In the genomic region with DNA sequence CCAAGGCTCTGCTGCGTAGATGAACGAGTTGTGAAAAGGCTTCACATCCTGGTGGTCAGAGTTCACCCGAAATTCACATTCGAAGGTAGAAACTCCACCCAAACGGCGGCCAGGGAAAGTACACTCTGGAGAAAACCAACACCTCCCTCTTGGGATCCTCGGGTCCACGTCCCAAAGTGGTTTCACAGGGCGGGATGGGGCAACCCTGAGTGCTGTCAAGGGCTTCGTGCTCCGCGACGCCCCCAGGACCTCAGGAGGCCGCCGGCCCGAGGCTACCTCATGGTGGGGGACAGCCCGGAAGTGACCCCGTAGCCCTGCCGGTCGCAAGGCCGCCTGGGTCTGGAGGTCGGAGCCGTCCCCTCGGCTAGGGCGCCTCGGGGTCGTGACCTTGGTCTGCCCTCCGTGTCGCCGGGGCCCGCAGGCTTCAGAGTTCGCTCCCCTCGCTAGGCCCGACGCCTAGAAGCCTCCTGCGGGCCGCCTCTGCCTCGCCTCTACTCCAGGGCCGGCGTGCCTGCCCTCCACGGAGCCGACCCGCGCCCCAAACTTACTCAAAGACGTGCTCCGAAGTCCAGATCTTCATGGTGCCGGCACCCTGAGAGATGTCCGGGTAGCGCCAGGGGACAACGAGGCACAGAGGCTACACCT, we compare ENCODE assay signal across 8 cellular contexts. TPM values are rescaled to one million over a fixed set of nuclear protein-coding genes. Genes with fewer than 3 reads are reported as not detected.
DNase-seq lines count a peak whose midpoint lies in the region; ATAC-seq, FAIRE-seq and TF ChIP-seq lines count a peak whose summit lies in the region.

A gene (minus strand): TSS at position 636 of the 645 bp plus-strand sequence. CDS start 56 bp downstream, at position 580.

- no peaks in the 10 kb centered on the region for H3K9me3 Mint-ChIP-seq in activated CD8-positive, alpha-beta memory T cell treated with anti-CD3 and anti-CD28 coated beads, Interleukin-2, amount 10 ng/mL, durations not matched to agents 7 days and 5 days (ENCODE audit: low read depth)
- no peaks in the 10 kb centered on the region for H3K9me3 Mint-ChIP-seq in astrocyte (ENCODE audit: unreplicated experiment)

- no peaks in the 10 kb centered on the region for H3K9me2 ChIP-seq in Loucy (replicated peaks; ENCODE audit: low read depth, low read length)

- H3K9ac ChIP-seq in Loucy (ENCODE audit: low read depth, low read length, poor library complexity, severe bottlenecking) (peak within 1 kb of the TSS; percentile 83), astrocyte (ENCODE audit: low read length) (peak within 1 kb of the TSS; percentile 81), skeletal muscle satellite cell (ENCODE audit: low read depth, low read length) (peak within 1 kb of the TSS; percentile 85)

- H3K27ac Mint-ChIP-seq in activated CD8-positive, alpha-beta memory T cell treated with anti-CD3 and anti-CD28 coated beads, Interleukin-2, amount 10 ng/mL, durations not matched to agents 7 days and 5 days = peak within 1 kb of the TSS; percentile 85
- H3K27ac Mint-ChIP-seq in astrocyte (ENCODE audit: unreplicated experiment) = peak within 1 kb of the TSS; percentile 21

- peak within 1 kb of the TSS; percentile 92 for H3K4me3 Mint-ChIP-seq in activated CD8-positive, alpha-beta memory T cell treated with anti-CD3 and anti-CD28 coated beads, Interleukin-2, amount 10 ng/mL, durations not matched to agents 7 days and 5 days
- H3K4me3 Mint-ChIP-seq in astrocyte (ENCODE audit: unreplicated experiment) = peak within 1 kb of the TSS; percentile 89

- H3K9me3 ChIP-seq in HAP-1 (no peaks in the 10 kb centered on the region), Loucy (ENCODE audit: insufficient read depth, low read depth, low read length) (no peaks in the 10 kb centered on the region), astrocyte (ENCODE audit: insufficient read depth, low read depth, low read length) (no peaks in the 10 kb centered on the region), iPS DF 6.9 (ENCODE audit: control insufficient read depth, insufficient read depth, low read length) (no peaks in the 10 kb centered on the region), skeletal muscle satellite cell (replicated peaks; ENCODE audit: low read length) (no peaks in the 10 kb centered on the region)

- H3K4me3 ChIP-seq in HAP-1 (peak within 1 kb of the TSS; percentile 79), Loucy (ENCODE audit: low read length, poor library complexity, severe bottlenecking) (peak within 1 kb of the TSS; percentile 89), astrocyte (ENCODE audit: insufficient read depth, low read depth, low read length) (peak within 1 kb of the TSS; percentile 83), iPS DF 6.9 (ENCODE audit: low read length) (peak within 1 kb of the TSS; percentile 44; the same call in 1 of the 2 replicates), skeletal muscle satellite cell (ENCODE audit: low read length) (peak within 1 kb of the TSS; percentile 89)

- no peaks in the 10 kb centered on the region for H3F3A ChIP-seq in Loucy (ENCODE audit: low read depth)

- no CpG with 5 or more reads among the region's 50 CpGs for WGBS in iPS DF 6.9 (ENCODE audit: insufficient coverage, insufficient read length)

- H3K27me3 ChIP-seq in HAP-1 (ENCODE audit: low read depth) (no peaks in the 10 kb centered on the region), Loucy (ENCODE audit: insufficient read depth, low read length, poor library complexity, severe bottlenecking) (no peaks in the 10 kb centered on the region), astrocyte (ENCODE audit: insufficient read depth, low read length) (no peaks in the 10 kb centered on the region), iPS DF 6.9 (ENCODE audit: control insufficient read depth, insufficient read depth, low read length) (no peaks in the 10 kb centered on the region), skeletal muscle satellite cell (ENCODE audit: control insufficient read depth, insufficient read depth, low read length) (no peaks in the 10 kb centered on the region)

- no peak for DNase-seq in activated CD8-positive, alpha-beta memory T cell treated with anti-CD3 and anti-CD28 coated beads, Interleukin-2, amount 10 ng/mL, durations not matched to agents 7 days and 5 days
- no peak for DNase-seq in activated CD8-positive, alpha-beta memory T cell treated with anti-CD3 and anti-CD28 coated beads for 24 hours
- DNase-seq in HAP-1 (ENCODE audit: low spot score in 2 of 2) (peak in 1 of 2 experiments; percentile 43), astrocyte (ENCODE audit: low read depth) (no peak), iPS DF 6.9 (ENCODE audit: low read depth, low spot score) (no peak), D341Med (ENCODE audit: low spot score) (no peak)

- peaks cover 23% of the 10 kb centered on the region for H3K36me3 Mint-ChIP-seq in activated CD8-positive, alpha-beta memory T cell treated with anti-CD3 and anti-CD28 coated beads, Interleukin-2, amount 10 ng/mL, durations not matched to agents 7 days and 5 days
- H3K36me3 Mint-ChIP-seq in astrocyte (ENCODE audit: low read depth, unreplicated experiment) = peaks cover 9% of the 10 kb centered on the region

- H3K4me1 ChIP-seq in HAP-1 (peaks cover 34% of the 10 kb centered on the region), Loucy (ENCODE audit: insufficient read depth, low read length, poor library complexity, severe bottlenecking) (peaks cover 56% of the 10 kb centered on the region), astrocyte (ENCODE audit: insufficient read depth, low read length) (no peaks in the 10 kb centered on the region), iPS DF 6.9 (ENCODE audit: control insufficient read depth, insufficient read depth, low read length) (peaks cover 1% of the 10 kb centered on the region; the same call in 1 of the 2 replicates), skeletal muscle satellite cell (ENCODE audit: control insufficient read depth, insufficient read depth, low read length) (peaks cover 29% of the 10 kb centered on the region)

- 0 out of 2 replicates have a peak, but pooled peaks have one; percentile 12 for TF ChIP-seq CTCF in Loucy (conservative IDR thresholded peaks at IDR 0.05; ENCODE audit: low read length)
- no peak for TF ChIP-seq CTCF in astrocyte (IDR thresholded peaks at IDR 0.05; ENCODE audit: insufficient read depth, low read depth, low read length)

- H3K4me2 ChIP-seq in Loucy (ENCODE audit: low read depth, low read length, poor library complexity, severe bottlenecking) (peak within 1 kb of the TSS; percentile 96), astrocyte (ENCODE audit: low read length) (peak within 1 kb of the TSS; percentile 92), skeletal muscle satellite cell (ENCODE audit: low read length) (peak within 1 kb of the TSS; percentile 94)

- peaks cover 52% of the 10 kb centered on the region for H3K4me1 Mint-ChIP-seq in activated CD8-positive, alpha-beta memory T cell treated with anti-CD3 and anti-CD28 coated beads, Interleukin-2, amount 10 ng/mL, durations not matched to agents 7 days and 5 days
- peaks cover 22% of the 10 kb centered on the region for H3K4me1 Mint-ChIP-seq in astrocyte (ENCODE audit: low read depth, unreplicated experiment)

- in situ Hi-C loops in HAP-1 (cut with MboI; ENCODE audit: low sequenced_read_pairs) = loop anchor here (25.0 kb wide), 1 partner anchor 895 kb away; a partner anchor contains a TSS

- no peaks in the 10 kb centered on the region for H3K27me3 Mint-ChIP-seq in activated CD8-positive, alpha-beta memory T cell treated with anti-CD3 and anti-CD28 coated beads, Interleukin-2, amount 10 ng/mL, durations not matched to agents 7 days and 5 days
- H3K27me3 Mint-ChIP-seq in astrocyte (ENCODE audit: low read depth, unreplicated experiment) = no peaks in the 10 kb centered on the region

- H4K20me1 ChIP-seq in Loucy (ENCODE audit: insufficient read depth, low read length, poor library complexity, severe bottlenecking) (peaks cover 48% of the 10 kb centered on the region), astrocyte (ENCODE audit: insufficient read depth, low read length) (peaks cover 16% of the 10 kb centered on the region)

- peaks cover 26% of the 10 kb centered on the region for H3K36me3 ChIP-seq in HAP-1 (replicated peaks)
- peaks cover 10% of the 10 kb centered on the region; the same call in 1 of the 2 replicates for H3K36me3 ChIP-seq in Loucy (ENCODE audit: insufficient read depth, low read length)
- peaks cover 9% of the 10 kb centered on the region for H3K36me3 ChIP-seq in astrocyte (ENCODE audit: insufficient read depth, low read length)
- 0 out of 2 replicates have a peak, but pooled peaks cover 4% of the 10 kb centered on the region for H3K36me3 ChIP-seq in iPS DF 6.9 (ENCODE audit: control insufficient read depth, insufficient read depth, low read length)
- H3K36me3 ChIP-seq in skeletal muscle satellite cell (ENCODE audit: insufficient read depth, low read length) = peaks cover 14% of the 10 kb centered on the region

- ATAC-seq in activated CD8-positive, alpha-beta memory T cell treated with anti-CD3 and anti-CD28 coated beads, Interleukin-2, amount 10 ng/mL, durations not matched to agents 7 days and 5 days = peak; percentile 52

- CTCF ChIA-PET in activated CD8-positive, alpha-beta memory T cell treated with anti-CD3 and anti-CD28 coated beads, Interleukin-2, amount 10 ng/mL, durations not matched to agents 7 days and 5 days (lab: Charles Lee) = interaction anchor here (1.0 to 1.8 kb wide), 3 partner anchors 8 to 40 kb away, joined by 3 to 5 read pairs (median 5); no protein-coding TSS in a partner anchor

- no peak for FAIRE-seq in astrocyte (lab: Jason Lieb, UNC)

- H2AFZ ChIP-seq in Loucy (ENCODE audit: low read length) (peak within 1 kb of the TSS; percentile 100), astrocyte (ENCODE audit: low read depth, low read length) (peak within 1 kb of the TSS; percentile 99)

- H3K79me2 ChIP-seq in Loucy (ENCODE audit: insufficient read depth, low read length) (peaks cover 54% of the 10 kb centered on the region), astrocyte (ENCODE audit: insufficient read depth, low read length) (peaks cover 53% of the 10 kb centered on the region)

- H3K27ac ChIP-seq in astrocyte (ENCODE audit: low read depth, low read length) (peak within 1 kb of the TSS; percentile 31), iPS DF 6.9 (ENCODE audit: low read length) (no peak within 1 kb of the TSS)

RNA-seq across cellular contexts. Expression of the gene that starts here (rescaled TPM):
- total RNA-seq in activated CD8-positive, alpha-beta memory T cell treated with anti-CD3 and anti-CD28 coated beads, Interleukin-2, amount 10 ng/mL, durations not matched to agents 7 days and 5 days = 100 to 1,000 TPM in 1 of 2 experiments, 10 to 100 TPM in 1; 80.4 to 104 TPM
- 55.1 and 68.8 TPM in 2 replicates for total RNA-seq in astrocyte
- total RNA-seq in skeletal muscle satellite cell (2012; rRNA removed) = 75.8 and 81.1 TPM in 2 replicates
